ENCODE assay signal across 1 cellular context in genomic region chr22:45548991-45549736, GRCh38.
TF ChIP-seq lines count a peak whose summit lies in the region.

No MANE protein-coding gene starts in this region.

TF ChIP-seq in HepG2, 621 proteins besides CTCF, POLR2A, EP300 and RAD21:
- TF ChIP-seq ZNF414 (CRISPR knock-in tag; IDR thresholded peaks at IDR 0.05), result no peak
- TF ChIP-seq, protein P1, sequence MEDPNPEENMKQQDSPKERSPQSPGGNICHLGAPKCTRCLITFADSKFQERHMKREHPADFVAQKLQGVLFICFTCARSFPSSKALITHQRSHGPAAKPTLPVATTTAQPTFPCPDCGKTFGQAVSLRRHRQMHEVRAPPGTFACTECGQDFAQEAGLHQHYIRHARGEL (CRISPR knock-in tag; IDR thresholded peaks at IDR 0.05), result no peak
- peak; percentile 87 for TF ChIP-seq ZBTB33 (CRISPR knock-in tag; IDR thresholded peaks at IDR 0.05)
TF ChIP-seq in HepG2: peak in this region for 1.
